In the genomic region with DNA sequence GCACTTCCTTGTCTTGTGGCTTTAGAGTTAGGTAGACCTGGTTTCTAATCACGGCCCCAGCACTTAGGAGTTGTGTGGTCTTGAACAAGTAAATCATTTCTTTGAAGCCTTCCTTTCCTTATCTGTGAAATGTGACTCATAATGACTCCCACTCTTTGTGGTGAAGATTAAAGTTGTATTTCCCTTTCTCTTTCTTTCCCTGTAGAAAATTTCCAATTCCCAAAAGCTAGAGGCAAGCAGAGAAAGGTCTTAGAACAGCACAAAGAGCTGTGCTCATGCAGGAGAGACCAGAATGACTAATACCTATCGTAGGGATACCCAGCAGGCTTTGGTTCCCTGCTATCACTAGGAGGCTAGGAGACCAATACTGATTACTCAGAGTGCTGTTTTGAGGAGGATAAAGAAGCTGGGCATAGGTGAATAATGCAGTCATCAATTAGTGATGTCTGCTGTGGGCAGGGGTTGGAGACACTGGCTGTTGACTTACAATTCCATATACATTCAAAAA, we compare ENCODE assay signal across 16 cellular contexts.
A peak's percentile ranks its signal among the peaks of the same experiment; 100 is the strongest.
DNase-seq lines count a peak whose midpoint lies in the region; ATAC-seq, FAIRE-seq and TF ChIP-seq lines count a peak whose summit lies in the region.
"Had no signal": no experiment of that assay in that cellular context is flagged by ENCODE, and none has a peak within 500 bp of the region (broad histone marks: within the 10 kb centered on the region; RNA-seq: fewer than 3 reads in every experiment).

No MANE protein-coding gene starts in this region.

- no peak overlapping the region for H3K27ac Mint-ChIP-seq in WTC11
- H3K27ac Mint-ChIP-seq: memory B cell; T-helper 2 cell treated with Interferon-gamma antibody and Interleukin-4, amounts not matched to agents 5 μg/mL and 100 μg/mL, for 36 hours had no signal

- H3K9me3 Mint-ChIP-seq in WTC11, result no peaks in the 10 kb centered on the region

- no peaks in the 10 kb centered on the region for H3K27me3 Mint-ChIP-seq in WTC11 (ENCODE audit: low read depth)
- H3K27me3 Mint-ChIP-seq: memory B cell had no signal

- ATAC-seq in HG03196 (IDR thresholded peaks at IDR 0.05; ENCODE audit: unreplicated experiment) (no peak), GM21825 (IDR thresholded peaks at IDR 0.05; ENCODE audit: unreplicated experiment) (no peak), HG02623 (IDR thresholded peaks at IDR 0.05; ENCODE audit: unreplicated experiment) (no peak), WTC11 (no peak)

- TF ChIP-seq CTCF in fibroblast of pulmonary artery (IDR thresholded peaks at IDR 0.05; ENCODE audit: low read length, missing control alignments) (no peak), WTC11 (IDR thresholded peaks at IDR 0.05) (no peak)

- DNase-seq in GM03348 (ENCODE audit: low spot score) (peak; percentile 33), RCC 7860 (ENCODE audit: low spot score) (peak; percentile 99), fibroblast of pulmonary artery (ENCODE audit: low read depth) (peak; percentile 51), putamen (ENCODE audit: low spot score) (peak; percentile 44), WTC11 (ENCODE audit: low spot score) (no peak)
- DNase-seq: foreskin fibroblast, NCI-H1436 treated with DMSO at 0.1 percent for 48 hours, right lobe of liver had no signal

- POLR2A ChIA-PET in WTC11 (lab: Charles Lee), result no interaction called here

- CTCF ChIA-PET in WTC11 (lab: Charles Lee), result no interaction called here

- peaks cover 8% of the 10 kb centered on the region; the same call in 1 of the 2 replicates for H3K36me3 Mint-ChIP-seq in WTC11

- no peak overlapping the region for H3K4me3 Mint-ChIP-seq in WTC11
- H3K4me3 Mint-ChIP-seq: memory B cell; T-helper 2 cell treated with Interferon-gamma antibody and Interleukin-4, amounts not matched to agents 5 μg/mL and 100 μg/mL, for 36 hours had no signal

- no peak overlapping the region for H3K4me3 ChIP-seq in fibroblast of pulmonary artery (replicated peaks; ENCODE audit: low read depth, low read length)
- H3K4me3 ChIP-seq: cardiac muscle cell, right lobe of liver, vagina had no signal

- peak; percentile 99 for FAIRE-seq in RCC 7860 (lab: Jason Lieb, UNC)
- FAIRE-seq: D721Med had no signal

- peaks cover 11% of the 10 kb centered on the region for H3K4me1 Mint-ChIP-seq in WTC11

TF ChIP-seq in WTC11, 78 proteins besides CTCF, POLR2A, EP300 and RAD21 (continues in another document):
- TF ChIP-seq SMAD3 (CRISPR knock-in tag; IDR thresholded peaks at IDR 0.05; ENCODE audit: borderline replicate concordance) (no peak), NFATC4 (CRISPR knock-in tag; IDR thresholded peaks at IDR 0.05) (no peak), E2F1 (CRISPR knock-in tag; IDR thresholded peaks at IDR 0.05) (no peak), ATF1 (CRISPR knock-in tag; IDR thresholded peaks at IDR 0.05) (no peak), ZNF671 (CRISPR knock-in tag; IDR thresholded peaks at IDR 0.05) (no peak), ZNF532 (CRISPR knock-in tag; IDR thresholded peaks at IDR 0.05; ENCODE audit: borderline replicate concordance) (no peak), GRHL2 (CRISPR knock-in tag; IDR thresholded peaks at IDR 0.05; ENCODE audit: insufficient replicate concordance, severe bottlenecking) (no peak), NFE2L1 (CRISPR knock-in tag; IDR thresholded peaks at IDR 0.05) (no peak), ZNF263 (CRISPR knock-in tag; IDR thresholded peaks at IDR 0.05; ENCODE audit: low read depth) (no peak), OVOL2 (CRISPR knock-in tag; IDR thresholded peaks at IDR 0.05; ENCODE audit: borderline replicate concordance) (no peak), STAT6 (CRISPR knock-in tag; conservative IDR thresholded peaks at IDR 0.05; ENCODE audit: low read depth) (no peak)
- TF ChIP-seq, protein P1, sequence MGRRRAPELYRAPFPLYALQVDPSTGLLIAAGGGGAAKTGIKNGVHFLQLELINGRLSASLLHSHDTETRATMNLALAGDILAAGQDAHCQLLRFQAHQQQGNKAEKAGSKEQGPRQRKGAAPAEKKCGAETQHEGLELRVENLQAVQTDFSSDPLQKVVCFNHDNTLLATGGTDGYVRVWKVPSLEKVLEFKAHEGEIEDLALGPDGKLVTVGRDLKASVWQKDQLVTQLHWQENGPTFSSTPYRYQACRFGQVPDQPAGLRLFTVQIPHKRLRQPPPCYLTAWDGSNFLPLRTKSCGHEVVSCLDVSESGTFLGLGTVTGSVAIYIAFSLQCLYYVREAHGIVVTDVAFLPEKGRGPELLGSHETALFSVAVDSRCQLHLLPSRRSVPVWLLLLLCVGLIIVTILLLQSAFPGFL (CRISPR knock-in tag; IDR thresholded peaks at IDR 0.05; ENCODE audit: borderline replicate concordance), result no peak
- TF ChIP-seq, protein P2, sequence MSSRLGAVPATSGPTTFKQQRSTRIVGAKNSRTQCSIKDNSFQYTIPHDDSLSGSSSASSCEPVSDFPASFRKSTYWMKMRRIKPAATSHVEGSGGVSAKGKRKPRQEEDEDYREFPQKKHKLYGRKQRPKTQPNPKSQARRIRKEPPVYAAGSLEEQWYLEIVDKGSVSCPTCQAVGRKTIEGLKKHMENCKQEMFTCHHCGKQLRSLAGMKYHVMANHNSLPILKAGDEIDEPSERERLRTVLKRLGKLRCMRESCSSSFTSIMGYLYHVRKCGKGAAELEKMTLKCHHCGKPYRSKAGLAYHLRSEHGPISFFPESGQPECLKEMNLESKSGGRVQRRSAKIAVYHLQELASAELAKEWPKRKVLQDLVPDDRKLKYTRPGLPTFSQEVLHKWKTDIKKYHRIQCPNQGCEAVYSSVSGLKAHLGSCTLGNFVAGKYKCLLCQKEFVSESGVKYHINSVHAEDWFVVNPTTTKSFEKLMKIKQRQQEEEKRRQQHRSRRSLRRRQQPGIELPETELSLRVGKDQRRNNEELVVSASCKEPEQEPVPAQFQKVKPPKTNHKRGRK (CRISPR knock-in tag; IDR thresholded peaks at IDR 0.05; ENCODE audit: borderline replicate concordance), result no peak
- TF ChIP-seq, protein P3, sequence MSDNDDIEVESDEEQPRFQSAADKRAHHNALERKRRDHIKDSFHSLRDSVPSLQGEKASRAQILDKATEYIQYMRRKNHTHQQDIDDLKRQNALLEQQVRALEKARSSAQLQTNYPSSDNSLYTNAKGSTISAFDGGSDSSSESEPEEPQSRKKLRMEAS (CRISPR knock-in tag; IDR thresholded peaks at IDR 0.05), result no peak
